ENCODE assay signal across 25 cellular contexts in the genomic region with DNA sequence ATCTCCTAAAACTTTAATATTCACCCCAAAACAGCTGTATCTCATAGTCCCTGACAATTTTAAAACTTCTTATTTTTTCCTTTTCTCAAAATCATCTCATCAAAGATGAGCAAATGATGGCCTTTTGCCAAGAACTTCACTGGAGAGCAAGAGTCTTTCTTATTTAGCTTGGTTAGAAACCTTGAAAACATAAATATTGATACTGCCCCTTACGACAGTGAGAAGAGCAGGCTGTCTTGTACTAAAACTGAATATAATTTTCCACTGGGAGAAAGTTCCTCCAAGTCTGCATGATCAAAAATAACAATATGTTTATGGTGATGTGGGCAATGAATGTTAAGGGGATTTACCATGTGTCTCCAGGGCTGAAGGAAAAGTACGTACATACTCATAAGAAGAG.
"Had no signal": no experiment of that assay in that cellular context is flagged by ENCODE, and none has a peak within 500 bp of the region (broad histone marks: within the 10 kb centered on the region; RNA-seq: fewer than 3 reads in every experiment).

No MANE protein-coding gene starts in this region.

- DNase-seq: activated B cell treated with CpG ODN at 0.5 μM for 24 hours; activated CD4-positive, alpha-beta T cell treated with anti-CD3 and anti-CD28 coated beads, Interleukin-2, amount 50 U/mL, for 1 hour; activated CD8-positive, alpha-beta memory T cell treated with anti-CD3 and anti-CD28 coated beads, Interleukin-2, amount 10 ng/mL, durations not matched to agents 7 days and 5 days; activated CD8-positive, alpha-beta T cell treated with anti-CD3 and anti-CD28 coated beads, Interleukin-2, amount 10 ng/mL, durations not matched to agents 7 days and 5 days; activated effector memory CD4-positive, alpha-beta T cell treated with anti-CD3 and anti-CD28 coated beads, Interleukin-2, amount 50 U/mL, for 16 hours; activated naive CD4-positive, alpha-beta T cell treated with anti-CD3 and anti-CD28 coated beads for 36 hours; activated naive CD8-positive, alpha-beta T cell treated with anti-CD3 and anti-CD28 coated beads for 36 hours; adrenal gland; aorta; endodermal cell; glutamatergic neuron; left ventricle myocardium superior; naive thymus-derived CD4-positive, alpha-beta T cell; right cardiac atrium; stimulated activated CD4-positive, alpha-beta T cell treated with anti-CD3 and anti-CD28 coated beads, Interleukin-2, amount 100 ng/mL, for 48 hours; stimulated activated naive CD8-positive, alpha-beta T cell treated with anti-CD3 and anti-CD28 coated beads, Interleukin-15, Interleukin-2, amounts not matched to agents 100 U/mL and 50 U/mL, for 24 hours; T-cell; testis; trophoblast cell; uterus had no signal

- H3K36me3 Mint-ChIP-seq: activated CD8-positive, alpha-beta memory T cell treated with anti-CD3 and anti-CD28 coated beads, Interleukin-2, amount 10 ng/mL, durations not matched to agents 7 days and 5 days; activated naive CD8-positive, alpha-beta T cell treated with anti-CD3 and anti-CD28 coated beads for 36 hours; brain; mesothelial cell of epicardium; naive thymus-derived CD4-positive, alpha-beta T cell; T-cell had no signal

- H3K9me3 Mint-ChIP-seq: activated B cell treated with CpG ODN at 0.5 μM for 24 hours; activated naive CD4-positive, alpha-beta T cell treated with anti-CD3 and anti-CD28 coated beads for 36 hours; activated naive CD8-positive, alpha-beta T cell treated with anti-CD3 and anti-CD28 coated beads for 36 hours; brain; endodermal cell; mesothelial cell of epicardium; naive thymus-derived CD4-positive, alpha-beta T cell; neural crest cell; T-cell; T-helper 2 cell treated with Interferon-gamma antibody and Interleukin-4, amounts not matched to agents 5 μg/mL and 100 μg/mL, for 36 hours had no signal

- H3K4me1 Mint-ChIP-seq: brain, mesothelial cell of epicardium had no signal

- H3K27ac Mint-ChIP-seq: activated B cell treated with CpG ODN at 0.5 μM for 24 hours; activated CD8-positive, alpha-beta memory T cell treated with anti-CD3 and anti-CD28 coated beads, Interleukin-2, amount 10 ng/mL, durations not matched to agents 7 days and 5 days; activated CD8-positive, alpha-beta T cell treated with anti-CD3 and anti-CD28 coated beads, Interleukin-2, amount 10 ng/mL, durations not matched to agents 7 days and 5 days; activated naive CD4-positive, alpha-beta T cell treated with anti-CD3 and anti-CD28 coated beads for 36 hours; activated naive CD8-positive, alpha-beta T cell treated with anti-CD3 and anti-CD28 coated beads for 36 hours; brain; endodermal cell; mesothelial cell of epicardium; naive thymus-derived CD4-positive, alpha-beta T cell; T-cell; T-helper 2 cell treated with Interferon-gamma antibody and Interleukin-4, amounts not matched to agents 5 μg/mL and 100 μg/mL, for 36 hours had no signal

- ATAC-seq: activated CD8-positive, alpha-beta memory T cell treated with anti-CD3 and anti-CD28 coated beads, Interleukin-2, amount 10 ng/mL, durations not matched to agents 7 days and 5 days; activated CD8-positive, alpha-beta T cell treated with anti-CD3 and anti-CD28 coated beads, Interleukin-2, amount 10 ng/mL, durations not matched to agents 7 days and 5 days; esophagus mucosa; left ventricle myocardium superior; naive thymus-derived CD4-positive, alpha-beta T cell; right cardiac atrium; stimulated activated naive CD8-positive, alpha-beta T cell treated with anti-CD3 and anti-CD28 coated beads, Interleukin-15, Interleukin-2, amounts not matched to agents 100 U/mL and 50 U/mL, for 24 hours; T-cell had no signal

- H3K4me3 Mint-ChIP-seq: activated B cell treated with CpG ODN at 0.5 μM for 24 hours; activated CD8-positive, alpha-beta memory T cell treated with anti-CD3 and anti-CD28 coated beads, Interleukin-2, amount 10 ng/mL, durations not matched to agents 7 days and 5 days; activated CD8-positive, alpha-beta T cell treated with anti-CD3 and anti-CD28 coated beads, Interleukin-2, amount 10 ng/mL, durations not matched to agents 7 days and 5 days; activated naive CD4-positive, alpha-beta T cell treated with anti-CD3 and anti-CD28 coated beads for 36 hours; activated naive CD8-positive, alpha-beta T cell treated with anti-CD3 and anti-CD28 coated beads for 36 hours; brain; endodermal cell; mesothelial cell of epicardium; naive thymus-derived CD4-positive, alpha-beta T cell; neural crest cell; T-cell; T-helper 2 cell treated with Interferon-gamma antibody and Interleukin-4, amounts not matched to agents 5 μg/mL and 100 μg/mL, for 36 hours had no signal
